ENCODE assay signal across 8 cellular contexts in genomic region chr4:122152699-122153328, GRCh38. TPM values are rescaled to one million over a fixed set of nuclear protein-coding genes. Genes with fewer than 3 reads are reported as not detected.
DNase-seq lines count a peak whose midpoint lies in the region; ATAC-seq and TF ChIP-seq lines count a peak whose summit lies in the region.

No MANE protein-coding gene starts in this region.

- peaks cover 3 to 44% (median 12%) of the 10 kb centered on the region in 3 donors for H3K36me3 Mint-ChIP-seq in CD8-positive, alpha-beta memory T cell

- in situ Hi-C loops in gastrocnemius medialis (cut with MboI; ENCODE audit: low sequenced_read_pairs in 4 of 4) = loop anchor here in 1 of 4 donors (25.0 kb wide), 1 partner anchor 341 kb away; the partner anchor contains the start of genes CCNA2 and EXOSC9

- TF ChIP-seq CTCF in body of pancreas (IDR thresholded peaks at IDR 0.05) = no peak
- no peak for TF ChIP-seq CTCF in gastrocnemius medialis (IDR thresholded peaks at IDR 0.05 in 4 of 5, conservative IDR thresholded peaks at IDR 0.05 in 1 of 5)

- intact Hi-C loops in body of pancreas (cut with DNase I) = no loop called here
- intact Hi-C loops in gastrocnemius medialis (cut with DNase I; ENCODE audit: low total_unique reads) = loop anchor here (1.0 kb wide), 1 partner anchor 203 kb away; no protein-coding TSS in a partner anchor

- no peaks in the 10 kb centered on the region for H3K27me3 Mint-ChIP-seq in CD8-positive, alpha-beta memory T cell

- H3K9me3 Mint-ChIP-seq in CD8-positive, alpha-beta memory T cell = no peaks in the 10 kb centered on the region

- ATAC-seq in GM19438 (IDR thresholded peaks at IDR 0.05; ENCODE audit: low read depth, unreplicated experiment) (peak; percentile 45), HG03469 (IDR thresholded peaks at IDR 0.05; ENCODE audit: unreplicated experiment) (peak; percentile 14), body of pancreas (peak; percentile 59), gastrocnemius medialis (peak; percentile 58 to 67)

- peak overlapping the region; percentile 76 for H3K9ac ChIP-seq in iPS-15b (ENCODE audit: low read depth, low read length)

- WGBS in body of pancreas, 2 donors = 1% methylated on average over 20 of the region's 20 CpGs

- POLR2A ChIA-PET in CD8-positive, alpha-beta memory T cell (lab: Charles Lee) = no interaction called here

- peak overlapping the region; percentile 89 to 99 (median 94) for H3K27ac Mint-ChIP-seq in CD8-positive, alpha-beta memory T cell

- peaks cover 50% of the 10 kb centered on the region for H3K4me1 ChIP-seq in CD8-positive, alpha-beta memory T cell (ENCODE audit: insufficient read depth, low read length)
- H3K4me1 ChIP-seq in SJSA1 (replicated peaks) = peaks cover 10% of the 10 kb centered on the region
- H3K4me1 ChIP-seq in body of pancreas = peaks cover 15% of the 10 kb centered on the region
- peaks cover 8% of the 10 kb centered on the region for H3K4me1 ChIP-seq in iPS-15b (ENCODE audit: control insufficient read depth, insufficient read depth, low read length)
- H3K4me1 ChIP-seq in gastrocnemius medialis = peaks cover 21 to 24% of the 10 kb centered on the region in 2 donors

- DNase-seq in CD8-positive, alpha-beta memory T cell = peak in 3 of 5 donors; percentile 12 to 53 (median 16)
- DNase-seq in SJSA1 (ENCODE audit: low read depth in 1 of 2, low spot score in 2 of 2) (no peak), body of pancreas (peak; percentile 36 to 49 (median 40)), gastrocnemius medialis (peak in 1 of 2 donors; percentile 14), HCEC 1CT (no peak)

- peaks cover 8% of the 10 kb centered on the region for H3K36me3 ChIP-seq in CD8-positive, alpha-beta memory T cell (ENCODE audit: insufficient read depth, low read length)
- peaks cover 14% of the 10 kb centered on the region for H3K36me3 ChIP-seq in SJSA1
- no peaks in the 10 kb centered on the region for H3K36me3 ChIP-seq in body of pancreas (replicated peaks in 1 of 2; ENCODE audit: insufficient read depth in 1 of 2, low read depth in 2 of 2)
- H3K36me3 ChIP-seq in iPS-15b (ENCODE audit: control insufficient read depth, insufficient read depth, low read length) = no peaks in the 10 kb centered on the region
- H3K36me3 ChIP-seq in gastrocnemius medialis = peaks cover 0 to 8% of the 10 kb centered on the region in 2 donors

- peak overlapping the region; percentile 91 to 99 (median 97) for H3K4me3 Mint-ChIP-seq in CD8-positive, alpha-beta memory T cell

- CTCF ChIA-PET in CD8-positive, alpha-beta memory T cell (lab: Charles Lee) = no interaction called here

- no peaks in the 10 kb centered on the region for H3K9me3 ChIP-seq in CD8-positive, alpha-beta memory T cell (ENCODE audit: low read length)
- H3K9me3 ChIP-seq in SJSA1 (replicated peaks) = no peaks in the 10 kb centered on the region
- H3K9me3 ChIP-seq in body of pancreas = no peaks in the 10 kb centered on the region
- no peaks in the 10 kb centered on the region for H3K9me3 ChIP-seq in iPS-15b (ENCODE audit: control insufficient read depth, insufficient read depth, low read length)
- H3K9me3 ChIP-seq in gastrocnemius medialis = no peaks in the 10 kb centered on the region

- peaks cover 66 to 81% (median 77%) of the 10 kb centered on the region in 3 donors for H3K4me1 Mint-ChIP-seq in CD8-positive, alpha-beta memory T cell

- peak overlapping the region; percentile 88 for H3K27ac ChIP-seq in CD8-positive, alpha-beta memory T cell (ENCODE audit: low read depth, low read length)
- peak overlapping the region; percentile 51; the same call in 1 of the 2 replicates for H3K27ac ChIP-seq in SJSA1
- peak overlapping the region; percentile 77 to 92 (median 88) for H3K27ac ChIP-seq in body of pancreas
- peak overlapping the region; percentile 84 to 97 (median 94) for H3K27ac ChIP-seq in gastrocnemius medialis

- H3K27me3 ChIP-seq in CD8-positive, alpha-beta memory T cell (ENCODE audit: insufficient read depth, low read length, poor library complexity, severe bottlenecking) = no peaks in the 10 kb centered on the region
- H3K27me3 ChIP-seq in SJSA1 (replicated peaks) (no peaks in the 10 kb centered on the region), body of pancreas (no peaks in the 10 kb centered on the region), iPS-15b (ENCODE audit: control insufficient read depth, insufficient read depth, low read length) (no peaks in the 10 kb centered on the region), gastrocnemius medialis (no peaks in the 10 kb centered on the region)

- TF ChIP-seq POLR2A in body of pancreas (IDR thresholded peaks at IDR 0.05) (no peak), gastrocnemius medialis (IDR thresholded peaks at IDR 0.05) (no peak)

- H3K4me3 ChIP-seq in CD8-positive, alpha-beta memory T cell (ENCODE audit: low read length) = peak overlapping the region; percentile 96
- H3K4me3 ChIP-seq in SJSA1 = peak overlapping the region; percentile 75
- H3K4me3 ChIP-seq in body of pancreas = peak overlapping the region; percentile 89 to 90
- H3K4me3 ChIP-seq in iPS-15b (ENCODE audit: low read depth, low read length) = peak overlapping the region; percentile 95
- peak overlapping the region; percentile 85 to 99 (median 94) for H3K4me3 ChIP-seq in gastrocnemius medialis

RNA-seq across cellular contexts. Expression of gene BLTP1, which starts 0.7 kb away (rescaled TPM):
- 10 to 100 TPM; 19.4 to 22.4 TPM for total RNA-seq in CD8-positive, alpha-beta memory T cell
- polyA plus RNA-seq in CD8-positive, alpha-beta memory T cell = 9.6 TPM
- 31.9 and 35.6 TPM in 2 replicates for total RNA-seq in SJSA1 (2014; rRNA removed; shearing (Covaris generic))
- total RNA-seq in body of pancreas (10 to 100 TPM; 46.8 to 74.7 TPM), gastrocnemius medialis (10 to 100 TPM; 37.2 to 77.1 (median 42.5) TPM)

Comparison
In these comparisons a context has a peak if more than half of its experiments do, and no peak if none do; other contexts are left out.
1. DNase-seq: peak in CD8-positive, alpha-beta memory T cell (3 of 5) and body of pancreas (4 of 4); none in SJSA1 (0 of 2) and HCEC 1CT (single experiment).
2. Peak in every context shown above with its lines, with median percentiles within 50 percentile points of each other: H3K27ac ChIP-seq, H3K4me3 ChIP-seq and ATAC-seq.